In the genomic region with DNA sequence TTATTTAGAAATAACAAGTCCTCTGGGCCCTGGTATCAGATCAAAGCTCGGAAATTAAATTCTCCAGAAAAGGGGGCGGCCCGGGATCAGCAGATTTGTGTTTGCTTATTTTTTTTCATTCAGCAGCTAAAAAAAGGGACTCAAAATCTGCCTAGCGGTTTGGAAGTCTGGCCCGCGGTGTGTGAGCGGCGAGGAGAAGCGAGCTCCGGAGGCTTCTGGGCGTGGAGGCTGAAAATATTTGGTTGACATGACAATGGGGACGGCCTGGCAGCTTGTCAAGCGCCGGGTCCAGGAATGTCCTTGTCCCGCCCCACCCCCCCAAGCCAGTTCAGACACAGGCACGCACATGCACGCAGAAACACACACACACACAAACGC, we compare ENCODE assay signal across 9 cellular contexts. TPM values are rescaled to one million over a fixed set of nuclear protein-coding genes. Genes with fewer than 3 reads are reported as not detected.
A peak's percentile ranks its signal among the peaks of the same experiment; 100 is the strongest.
DNase-seq lines count a peak whose midpoint lies in the region; ATAC-seq and TF ChIP-seq lines count a peak whose summit lies in the region.
"Had no signal": no experiment of that assay in that cellular context is flagged by ENCODE, and none has a peak within 500 bp of the region (broad histone marks: within the 10 kb centered on the region; RNA-seq: fewer than 3 reads in every experiment).

No MANE protein-coding gene starts in this region.

- H3K9me3 Mint-ChIP-seq in GM23338: peaks cover 15% of the 10 kb centered on the region

- no peak overlapping the region for H3K4me3 Mint-ChIP-seq in GM23338

- H3K27ac Mint-ChIP-seq in GM23338: no peak overlapping the region

- H3K9me2 ChIP-seq in GM23338 (ENCODE audit: insufficient read depth): no peaks in the 10 kb centered on the region

- H3K9ac ChIP-seq in iPS-18a (ENCODE audit: low read length): no peak overlapping the region

- no peak overlapping the region for H2AFZ ChIP-seq in GM23338

- peak overlapping the region; percentile 60 for H3K4me3 ChIP-seq in GM23338
- no peak overlapping the region for H3K4me3 ChIP-seq in astrocyte of the spinal cord (ENCODE audit: low read depth, low read length)
- peak overlapping the region; percentile 46 for H3K4me3 ChIP-seq in iPS-18a (ENCODE audit: low read length)
- peak overlapping the region; percentile 43 for H3K4me3 ChIP-seq in suprapubic skin

- TF ChIP-seq CTCF in GM23338 (conservative IDR thresholded peaks at IDR 0.05; ENCODE audit: low read depth in 2 of 2) (no peak), astrocyte of the spinal cord (IDR thresholded peaks at IDR 0.05; ENCODE audit: low read depth, low read length) (no peak), suprapubic skin (IDR thresholded peaks at IDR 0.05) (no peak)

- H3K9me3 ChIP-seq in iPS-18a (ENCODE audit: control insufficient read depth, low read depth, low read length) (no peaks in the 10 kb centered on the region), suprapubic skin (no peaks in the 10 kb centered on the region)

- H3K27me3 Mint-ChIP-seq in GM23338 (ENCODE audit: insufficient read depth, low read depth, poor library complexity): peaks cover 16% of the 10 kb centered on the region

- H3F3A ChIP-seq in GM23338 (replicated peaks; ENCODE audit: low read depth): peaks cover 15% of the 10 kb centered on the region

- H3K36me3 Mint-ChIP-seq in GM23338 (ENCODE audit: low read depth): peaks cover 9% of the 10 kb centered on the region

- in situ Hi-C loops in astrocyte of the spinal cord (cut with HindIII; ENCODE audit: low sequenced_read_pairs): no loop called here

- CTCF ChIA-PET in HEK293T (lab: Yijun Ruan, JAX): interaction anchor here (0.6 kb wide), 1 partner anchor 38 kb away, joined by 3 read pairs; no protein-coding TSS in a partner anchor

- H3K79me2 ChIP-seq in GM23338 (replicated peaks; ENCODE audit: insufficient read depth): no peaks in the 10 kb centered on the region

- TF ChIP-seq POLR2A in suprapubic skin (IDR thresholded peaks at IDR 0.05): no peak

- H4K20me1 ChIP-seq in GM23338 (replicated peaks; ENCODE audit: insufficient read depth): no peaks in the 10 kb centered on the region

- WGBS in suprapubic skin: 13% methylated on average over 18 of the region's 18 CpGs

- DNase-seq in GM23338 (ENCODE audit: low spot score) (no peak), astrocyte of the spinal cord (ENCODE audit: low read depth, low spot score) (peak; percentile 12), suprapubic skin (ENCODE audit: low spot score in 2 of 2) (no peak), HEK293T (ENCODE audit: extremely low spot score) (no peak), OCI-M2 (lab: John Stamatoyannopoulos, UW; ENCODE audit: unreplicated experiment) (no peak)
- DNase-seq in effector CD4-positive, alpha-beta T cell: no peak
- DNase-seq in stimulated activated CD4-positive, alpha-beta T cell treated with anti-CD3 and anti-CD28 coated beads, Interleukin-4, amount 100 ng/mL, for 1 hour: no peak

- POLR2A ChIA-PET in HEK293T (lab: Yijun Ruan, JAX): no interaction called here

- H3K27ac ChIP-seq in GM23338 (ENCODE audit: low read depth) (no peak overlapping the region), iPS-18a (ENCODE audit: low read length) (no peak overlapping the region), suprapubic skin (peak overlapping the region; percentile 52)

- H3K27me3 ChIP-seq in GM23338 (ENCODE audit: insufficient read depth) (no peaks in the 10 kb centered on the region), iPS-18a (ENCODE audit: control insufficient read depth, insufficient read depth, low read length) (peaks cover 5% of the 10 kb centered on the region), suprapubic skin (no peaks in the 10 kb centered on the region)

- peak overlapping the region; percentile 82; the same call in 1 of the 2 replicates for H3K4me2 ChIP-seq in GM23338

- TF ChIP-seq EP300 in suprapubic skin (IDR thresholded peaks at IDR 0.05): no peak

- no peaks in the 10 kb centered on the region for H3K4me1 Mint-ChIP-seq in GM23338

- ATAC-seq in GM23338: no peak

- no peaks in the 10 kb centered on the region for H3K36me3 ChIP-seq in GM23338 (ENCODE audit: insufficient read depth)
- no peaks in the 10 kb centered on the region for H3K36me3 ChIP-seq in iPS-18a (ENCODE audit: control insufficient read depth, low read depth, low read length)
- no peaks in the 10 kb centered on the region for H3K36me3 ChIP-seq in suprapubic skin

- H3K4me1 ChIP-seq in GM23338 (ENCODE audit: insufficient read depth) (no peaks in the 10 kb centered on the region), iPS-18a (ENCODE audit: control insufficient read depth, low read depth, low read length) (no peaks in the 10 kb centered on the region), suprapubic skin (peaks cover 18% of the 10 kb centered on the region)

TF ChIP-seq in GM23338, 12 proteins besides CTCF, POLR2A, EP300 and RAD21:
- TF ChIP-seq, protein P1, sequence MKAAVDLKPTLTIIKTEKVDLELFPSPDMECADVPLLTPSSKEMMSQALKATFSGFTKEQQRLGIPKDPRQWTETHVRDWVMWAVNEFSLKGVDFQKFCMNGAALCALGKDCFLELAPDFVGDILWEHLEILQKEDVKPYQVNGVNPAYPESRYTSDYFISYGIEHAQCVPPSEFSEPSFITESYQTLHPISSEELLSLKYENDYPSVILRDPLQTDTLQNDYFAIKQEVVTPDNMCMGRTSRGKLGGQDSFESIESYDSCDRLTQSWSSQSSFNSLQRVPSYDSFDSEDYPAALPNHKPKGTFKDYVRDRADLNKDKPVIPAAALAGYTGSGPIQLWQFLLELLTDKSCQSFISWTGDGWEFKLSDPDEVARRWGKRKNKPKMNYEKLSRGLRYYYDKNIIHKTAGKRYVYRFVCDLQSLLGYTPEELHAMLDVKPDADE (IDR thresholded peaks at IDR 0.05): no peak

TF ChIP-seq in HEK293T, 16 proteins besides CTCF, POLR2A, EP300 and RAD21:
- TF ChIP-seq ARNT (IDR thresholded peaks at IDR 0.05) (no peak), L3MBTL2 (conservative IDR thresholded peaks at IDR 0.05) (no peak), FOXM1 (IDR thresholded peaks at IDR 0.05; ENCODE audit: borderline replicate concordance) (no peak), ELF4 (IDR thresholded peaks at IDR 0.05) (no peak), ZNF384 (IDR thresholded peaks at IDR 0.05) (no peak), SP1 (IDR thresholded peaks at IDR 0.05) (no peak), TARDBP (IDR thresholded peaks at IDR 0.05) (no peak), FOXK2 (IDR thresholded peaks at IDR 0.05) (no peak), FOXA1 (IDR thresholded peaks at IDR 0.05) (no peak), BHLHE40 (IDR thresholded peaks at IDR 0.05; ENCODE audit: borderline replicate concordance) (no peak), HDGF (IDR thresholded peaks at IDR 0.05; ENCODE audit: borderline replicate concordance) (no peak), SUZ12 (IDR thresholded peaks at IDR 0.05) (no peak), LEF1 (IDR thresholded peaks at IDR 0.05; ENCODE audit: borderline replicate concordance) (no peak), CTBP1 (IDR thresholded peaks at IDR 0.05; ENCODE audit: borderline replicate concordance) (no peak), NFRKB (IDR thresholded peaks at IDR 0.05) (no peak)
TF ChIP-seq in HEK293T: peak in this region for 0.

RNA-seq across cellular contexts. Expression of a gene that starts 43.4 kb away (rescaled TPM):
- total RNA-seq in GM23338 (2014; rRNA removed; shearing (Covaris generic)): not detected in 2 replicates
- polyA plus RNA-seq in GM23338 (2016; fragmentation: Nextera tagmentation; extraction: Ambion mirVana): not detected in 2 replicates
- total RNA-seq in suprapubic skin: not detected
- total RNA-seq: urinary bladder had no signal
- polyA plus RNA-seq: urinary bladder had no signal
